Comparison of ENCODE assay signal across 17 cellular contexts in the genomic region with DNA sequence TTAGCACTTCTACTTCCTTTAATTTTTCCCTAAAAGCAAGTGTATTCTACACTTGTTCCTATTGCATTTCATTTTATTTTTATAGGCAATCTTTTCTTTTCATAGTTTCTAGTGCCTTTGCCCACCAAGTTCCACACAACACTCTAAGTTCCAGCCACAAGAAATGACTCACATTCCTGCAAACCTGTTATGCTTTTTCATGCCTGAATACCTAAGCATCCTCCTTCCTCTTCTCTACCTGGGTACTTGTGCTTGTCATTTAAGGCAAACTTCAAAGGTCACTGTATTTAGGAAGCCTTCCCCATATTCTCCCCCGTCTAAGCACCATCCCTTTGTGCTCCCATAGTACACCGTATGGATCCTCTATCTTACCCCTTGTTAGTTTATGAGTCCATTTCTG.
"Had no signal": no experiment of that assay in that cellular context is flagged by ENCODE, and none has a peak within 500 bp of the region (broad histone marks: within the 10 kb centered on the region; RNA-seq: fewer than 3 reads in every experiment).

No MANE protein-coding gene starts in this region.

- H3K27ac Mint-ChIP-seq: immature natural killer cell; naive thymus-derived CD4-positive, alpha-beta T cell had no signal

- H3K27ac ChIP-seq: epithelial cell of prostate, esophagus muscularis mucosa, gastrocnemius medialis, stomach, thoracic aorta, transverse colon had no signal

- H3K4me3 Mint-ChIP-seq: immature natural killer cell; naive thymus-derived CD4-positive, alpha-beta T cell; neural crest cell had no signal

- ATAC-seq: gastrocnemius medialis; left colon; left ventricle myocardium superior; naive thymus-derived CD4-positive, alpha-beta T cell had no signal

- H3K4me1 ChIP-seq: esophagus muscularis mucosa, gastrocnemius medialis, stomach, transverse colon had no signal

- H3K27me3 Mint-ChIP-seq: naive thymus-derived CD4-positive, alpha-beta T cell had no signal

- DNase-seq: effector memory CD4-positive, alpha-beta T cell; gastrocnemius medialis; immature natural killer cell; left colon; left ventricle myocardium superior; naive thymus-derived CD4-positive, alpha-beta T cell; posterior cingulate gyrus; small intestine; stimulated activated CD4-positive, alpha-beta T cell treated with anti-CD3 and anti-CD28 coated beads, Interleukin-12 subunit alpha, Interleukin-12 subunit beta, amount 100 ng/mL, for 4 hours; stomach; substantia nigra; transverse colon had no signal

- H3K36me3 Mint-ChIP-seq: naive thymus-derived CD4-positive, alpha-beta T cell had no signal

- H3K4me3 ChIP-seq: esophagus muscularis mucosa, gastrocnemius medialis, lung, stomach, thoracic aorta, transverse colon had no signal

- H3K36me3 ChIP-seq: esophagus muscularis mucosa, gastrocnemius medialis, stomach, thoracic aorta, transverse colon had no signal

- H3K9me3 Mint-ChIP-seq: immature natural killer cell, neural crest cell had no signal

- H3K9me3 ChIP-seq: esophagus muscularis mucosa, gastrocnemius medialis, stomach, thoracic aorta, transverse colon had no signal

- H3K27me3 ChIP-seq: esophagus muscularis mucosa, gastrocnemius medialis, stomach, transverse colon had no signal
